Comparison of ENCODE assay signal across 1 cellular context in genomic region chr10:21516270-21517131, GRCh38.
A peak's percentile ranks its signal among the peaks of the same experiment; 100 is the strongest.
TF ChIP-seq lines count a peak whose summit lies in the region.

No MANE protein-coding gene starts in this region.

TF ChIP-seq in HepG2, 621 proteins besides CTCF, POLR2A, EP300 and RAD21 (continued from another document and continues in another):
- no peak for TF ChIP-seq SKIL (CRISPR knock-in tag; IDR thresholded peaks at IDR 0.05; ENCODE audit: borderline replicate concordance)
- TF ChIP-seq DDIT3 (CRISPR knock-in tag; IDR thresholded peaks at IDR 0.05): no peak
- TF ChIP-seq SRY (CRISPR knock-in tag; IDR thresholded peaks at IDR 0.05): no peak
- TF ChIP-seq NPAS2 (CRISPR knock-in tag; IDR thresholded peaks at IDR 0.05; ENCODE audit: borderline replicate concordance): no peak
- no peak for TF ChIP-seq ERF (CRISPR knock-in tag; IDR thresholded peaks at IDR 0.05)
- TF ChIP-seq ZNF724P (CRISPR knock-in tag; IDR thresholded peaks at IDR 0.05; ENCODE audit: borderline replicate concordance): peak; percentile 56; the same call in 1 of the 2 replicates
- no peak for TF ChIP-seq ZNF33B (CRISPR knock-in tag; IDR thresholded peaks at IDR 0.05)
- TF ChIP-seq SOX6 (IDR thresholded peaks at IDR 0.05): no peak
- TF ChIP-seq SOX6 (CRISPR knock-in tag; IDR thresholded peaks at IDR 0.05): no peak
- TF ChIP-seq ZMYM3 (CRISPR knock-in tag; IDR thresholded peaks at IDR 0.05): peak; percentile 52; the same call in 1 of the 2 replicates
- no peak for TF ChIP-seq ZNF337 (CRISPR knock-in tag; IDR thresholded peaks at IDR 0.05; ENCODE audit: borderline replicate concordance, low read depth)
- TF ChIP-seq ZNF329 (CRISPR knock-in tag; IDR thresholded peaks at IDR 0.05; ENCODE audit: low read depth): peak; percentile 18; the same call in 1 of the 2 replicates
- no peak for TF ChIP-seq ZNF468 (CRISPR knock-in tag; IDR thresholded peaks at IDR 0.05)
- TF ChIP-seq MXI1 (IDR thresholded peaks at IDR 0.05; ENCODE audit: borderline replicate concordance, low read depth, low read length): no peak
- no peak for TF ChIP-seq ZNF589 (CRISPR knock-in tag; conservative IDR thresholded peaks at IDR 0.05)
- no peak for TF ChIP-seq ZNF841 (CRISPR knock-in tag; IDR thresholded peaks at IDR 0.05; ENCODE audit: borderline replicate concordance)
- TF ChIP-seq CC2D1A (CRISPR knock-in tag; IDR thresholded peaks at IDR 0.05): no peak
- TF ChIP-seq RARA (CRISPR knock-in tag; IDR thresholded peaks at IDR 0.05): no peak
- no peak for TF ChIP-seq NFRKB (IDR thresholded peaks at IDR 0.05)
- TF ChIP-seq MATR3 (CRISPR knock-in tag; IDR thresholded peaks at IDR 0.05): no peak
- TF ChIP-seq ATF7 (IDR thresholded peaks at IDR 0.05): no peak
- no peak; the same call in 1 of the 2 replicates for TF ChIP-seq ATF7 (CRISPR knock-in tag; IDR thresholded peaks at IDR 0.05)
- TF ChIP-seq MTA1 (CRISPR knock-in tag; IDR thresholded peaks at IDR 0.05; ENCODE audit: borderline replicate concordance): peak; percentile 58; the same call in 1 of the 2 replicates
- no peak for TF ChIP-seq TRIM22 (IDR thresholded peaks at IDR 0.05)
- TF ChIP-seq ZNF800 (CRISPR knock-in tag; IDR thresholded peaks at IDR 0.05): no peak
- TF ChIP-seq ZNF160 (CRISPR knock-in tag; IDR thresholded peaks at IDR 0.05): no peak
- no peak for TF ChIP-seq LCORL (IDR thresholded peaks at IDR 0.05)
- TF ChIP-seq LCORL (CRISPR knock-in tag; IDR thresholded peaks at IDR 0.05): peak; percentile 49
- TF ChIP-seq NBN (conservative IDR thresholded peaks at IDR 0.05): no peak
- no peak for TF ChIP-seq ZNF543 (CRISPR knock-in tag; IDR thresholded peaks at IDR 0.05)
- TF ChIP-seq HNRNPK (IDR thresholded peaks at IDR 0.05; ENCODE audit: low read depth, low read length, poor library complexity, severe bottlenecking): no peak
- no peak for TF ChIP-seq EZH2 (conservative IDR thresholded peaks at IDR 0.05; ENCODE audit: low read depth, low read length)
- TF ChIP-seq ZC3H13 (CRISPR knock-in tag; IDR thresholded peaks at IDR 0.05): peak; percentile 38; the same call in 1 of the 2 replicates
- TF ChIP-seq HOXA9 (CRISPR knock-in tag; IDR thresholded peaks at IDR 0.05; ENCODE audit: borderline replicate concordance): no peak
- 0 out of 2 replicates have a peak, but pooled peaks have one; percentile 22 for TF ChIP-seq PHF8 (CRISPR knock-in tag; IDR thresholded peaks at IDR 0.05)
- TF ChIP-seq TRAFD1 (CRISPR knock-in tag; IDR thresholded peaks at IDR 0.05; ENCODE audit: borderline replicate concordance): 0 out of 2 replicates have a peak, but pooled peaks have one; percentile 37
- no peak for TF ChIP-seq THRA (CRISPR knock-in tag; IDR thresholded peaks at IDR 0.05; ENCODE audit: borderline replicate concordance)
- TF ChIP-seq ZNF431 (CRISPR knock-in tag; IDR thresholded peaks at IDR 0.05; ENCODE audit: borderline replicate concordance, low read depth): 0 out of 2 replicates have a peak, but pooled peaks have one; percentile 8
- peak; percentile 18 to 57; a peak in 1 of 4 replicates for TF ChIP-seq HMGXB4 (CRISPR knock-in tag; IDR thresholded peaks at IDR 0.05; ENCODE audit: borderline replicate concordance in 1 of 2, low read depth in 1 of 2)
- no peak for TF ChIP-seq ZGPAT (CRISPR knock-in tag; IDR thresholded peaks at IDR 0.05)
- no peak for TF ChIP-seq ZNF562 (CRISPR knock-in tag; IDR thresholded peaks at IDR 0.05; ENCODE audit: borderline replicate concordance)
- no peak for TF ChIP-seq ZNF367 (CRISPR knock-in tag; IDR thresholded peaks at IDR 0.05; ENCODE audit: borderline replicate concordance)
- no peak for TF ChIP-seq PRPF4 (IDR thresholded peaks at IDR 0.05; ENCODE audit: low read depth, low read length, poor library complexity, severe bottlenecking)
- peak; percentile 92 for TF ChIP-seq ZNF292 (CRISPR knock-in tag; IDR thresholded peaks at IDR 0.05; ENCODE audit: borderline replicate concordance, low read depth)
- TF ChIP-seq ZFP36L1 (CRISPR knock-in tag; IDR thresholded peaks at IDR 0.05): no peak
- no peak for TF ChIP-seq CREB1 (IDR thresholded peaks at IDR 0.05)
- no peak for TF ChIP-seq CREB1 (CRISPR knock-in tag; IDR thresholded peaks at IDR 0.05)
- no peak for TF ChIP-seq FOXO4 (CRISPR knock-in tag; conservative IDR thresholded peaks at IDR 0.05)
- no peak for TF ChIP-seq ZNF251 (CRISPR knock-in tag; IDR thresholded peaks at IDR 0.05)
- no peak for TF ChIP-seq PBX3 (CRISPR knock-in tag; IDR thresholded peaks at IDR 0.05; ENCODE audit: borderline replicate concordance)
- TF ChIP-seq ESRRA (CRISPR knock-in tag; IDR thresholded peaks at IDR 0.05; ENCODE audit: low read depth): 0 out of 2 replicates have a peak, but pooled peaks have one; percentile 12
- TF ChIP-seq SUZ12 (IDR thresholded peaks at IDR 0.05; ENCODE audit: low read depth, low read length): no peak
- no peak for TF ChIP-seq ZNF879 (CRISPR knock-in tag; IDR thresholded peaks at IDR 0.05)
- no peak for TF ChIP-seq FOXP1 (IDR thresholded peaks at IDR 0.05)
- TF ChIP-seq FOXP1 (CRISPR knock-in tag; IDR thresholded peaks at IDR 0.05): no peak
- TF ChIP-seq ZNF276 (CRISPR knock-in tag; IDR thresholded peaks at IDR 0.05; ENCODE audit: low read depth): no peak
